In the genomic region with DNA sequence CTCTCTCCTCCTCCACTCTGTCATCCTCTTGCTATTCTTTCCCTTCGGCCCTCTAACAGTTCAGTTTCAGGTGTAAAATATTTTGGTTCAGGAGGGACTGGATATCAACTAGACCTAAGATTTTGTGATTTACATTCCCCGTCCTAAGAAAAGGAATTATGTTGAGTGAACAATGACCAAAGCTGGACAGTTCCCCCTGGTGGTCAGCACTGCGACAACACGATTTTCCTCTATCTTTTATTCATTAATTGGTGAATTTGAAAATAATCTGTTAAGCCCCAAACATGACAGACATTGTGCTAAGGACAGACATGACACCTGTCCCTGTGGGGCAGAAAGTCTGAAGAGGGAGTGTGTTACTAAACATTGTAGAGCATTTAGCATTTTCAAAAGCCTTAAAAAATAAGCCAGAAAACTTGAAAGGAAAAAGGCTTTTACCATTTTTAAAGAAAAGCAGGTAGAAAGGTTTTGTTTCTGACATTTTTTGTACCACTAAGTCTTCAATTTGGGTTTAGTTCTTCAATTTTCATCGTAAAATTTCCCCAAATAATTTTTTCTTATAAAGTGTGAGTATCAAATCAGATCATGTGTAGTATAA, we compare ENCODE assay signal across 9 cellular contexts. TPM values are rescaled to one million over a fixed set of nuclear protein-coding genes. Genes with fewer than 3 reads are reported as not detected.
A peak's percentile ranks its signal among the peaks of the same experiment; 100 is the strongest.
DNase-seq lines count a peak whose midpoint lies in the region; ATAC-seq and TF ChIP-seq lines count a peak whose summit lies in the region.
"Had no signal": no experiment of that assay in that cellular context is flagged by ENCODE, and none has a peak within 500 bp of the region (broad histone marks: within the 10 kb centered on the region; RNA-seq: fewer than 3 reads in every experiment).

No MANE protein-coding gene starts in this region.

- H3K4me3 ChIP-seq in MG63 (no peak overlapping the region), WI38 (ENCODE audit: low read depth, low read length) (no peak overlapping the region), right atrium auricular region (no peak overlapping the region), testis (no peak overlapping the region)
- H3K4me3 ChIP-seq: BLaER1 treated with 17β-estradiol and CSF1 and Interleukin-3, amounts not matched to agents 10 nM and 100 nM had no signal

- no peak for TF ChIP-seq POLR2A in testis (IDR thresholded peaks at IDR 0.05)

- peak; percentile 21 for DNase-seq in DMS79 treated with DMSO at 0.1 percent for 48 hours (lab: John Stamatoyannopoulos, UW)
- no peak for DNase-seq in DMS79 (lab: John Stamatoyannopoulos, UW)
- peak; percentile 11 for DNase-seq in MG63
- DNase-seq in right atrium auricular region (ENCODE audit: low spot score), result no peak
- DNase-seq in testis, result peak; percentile 44
- DNase-seq in central memory CD4-positive, alpha-beta T cell, result no peak

- H3K4me1 ChIP-seq in right atrium auricular region (no peaks in the 10 kb centered on the region), testis (no peaks in the 10 kb centered on the region)

- WGBS in testis, 2 donors, result 39 to 46% methylated on average over 5 of the region's 5 CpGs

- ATAC-seq in HG02938 (IDR thresholded peaks at IDR 0.05; ENCODE audit: unreplicated experiment), result no peak

- no peaks in the 10 kb centered on the region for H3K36me3 ChIP-seq in MG63
- peaks cover 13% of the 10 kb centered on the region for H3K36me3 ChIP-seq in right atrium auricular region
- H3K36me3 ChIP-seq in testis (ENCODE audit: low read depth, missing control alignments), result no peaks in the 10 kb centered on the region
- H3K36me3 ChIP-seq: BLaER1 treated with 17β-estradiol and CSF1 and Interleukin-3, amounts not matched to agents 10 nM and 100 nM had no signal

- intact Hi-C loops in testis (cut with DNase I; ENCODE audit: low total_unique reads), result no loop called here

- TF ChIP-seq CTCF in WI38 (IDR thresholded peaks at IDR 0.05; ENCODE audit: low read depth, low read length), result peak; percentile 63
- TF ChIP-seq CTCF in right atrium auricular region (IDR thresholded peaks at IDR 0.05), result peak; percentile 53 to 81
- peak; percentile 64 to 85 (median 81) for TF ChIP-seq CTCF in testis (IDR thresholded peaks at IDR 0.05)

- H3K9me3 ChIP-seq in MG63, result no peaks in the 10 kb centered on the region
- no peaks in the 10 kb centered on the region for H3K9me3 ChIP-seq in right atrium auricular region
- no peaks in the 10 kb centered on the region for H3K9me3 ChIP-seq in testis
- H3K9me3 ChIP-seq: BLaER1 treated with 17β-estradiol and CSF1 and Interleukin-3, amounts not matched to agents 10 nM and 100 nM had no signal

- H3K27ac ChIP-seq in right atrium auricular region (no peak overlapping the region), testis (no peak overlapping the region)
- H3K27ac ChIP-seq: BLaER1 treated with 17β-estradiol and CSF1 and Interleukin-3, amounts not matched to agents 10 nM and 100 nM had no signal

- H3K27me3 ChIP-seq in MG63 (no peaks in the 10 kb centered on the region), right atrium auricular region (no peaks in the 10 kb centered on the region), testis (no peaks in the 10 kb centered on the region)
- H3K27me3 ChIP-seq: BLaER1 treated with 17β-estradiol and CSF1 and Interleukin-3, amounts not matched to agents 10 nM and 100 nM had no signal

RNA-seq across cellular contexts. Expression of a gene that starts 28.4 kb away (rescaled TPM):
- total RNA-seq in MG63 (2014; rRNA removed; shearing (Covaris generic); ENCODE audit: low replicate concordance), result not detected in 2 replicates
- 1 to 10 TPM in 1 of 2 donors, under 1 TPM in 1; 0.96 to 5.1 TPM for total RNA-seq in right atrium auricular region
- total RNA-seq in testis, result 10 to 100 TPM; 24.4 to 36.1 TPM
- polyA plus RNA-seq in testis (ENCODE audit: insufficient read depth, low read depth, low replicate concordance), result 99.0 TPM

RNA-seq across cellular contexts. Expression of a gene that starts 59.3 kb away (rescaled TPM):
- 1.7 and 2.2 TPM in 2 replicates for total RNA-seq in MG63 (2014; rRNA removed; shearing (Covaris generic); ENCODE audit: low replicate concordance)
- total RNA-seq in right atrium auricular region (10 to 100 TPM in 1 of 2 donors, 1 to 10 TPM in 1; 6.4 to 15.9 TPM), testis (1 to 10 TPM; 5.1 to 5.7 TPM)
- polyA plus RNA-seq in testis (ENCODE audit: insufficient read depth, low read depth, low replicate concordance), result 3.8 TPM

Comparison
In these comparisons a context has a peak if more than half of its experiments do, and no peak if none do; other contexts are left out.
1. DNase-seq: peak in DMS79 treated with DMSO at 0.1 percent for 48 hours (single experiment), MG63 (single experiment) and testis (single experiment); none in DMS79 (single experiment), right atrium auricular region (single experiment) and central memory CD4-positive, alpha-beta T cell (single experiment).
2. RNA of a gene that starts 28.4 kb away (total RNA-seq): 24.4 to 36.1 TPM in testis; 0.96 to 5.1 TPM in right atrium auricular region and not detected in MG63; every median in the first group is over 4 times any median in the second.
3. Peak in every context shown above with its lines, with median percentiles within 50 percentile points of each other: CTCF ChIP-seq.